Comparison of ENCODE assay signal across 1 cellular context in genomic region chr17:58083491-58084316, GRCh38.
TF ChIP-seq lines count a peak whose summit lies in the region.

No MANE protein-coding gene starts in this region.

TF ChIP-seq in SK-N-SH, 30 proteins besides CTCF, POLR2A, EP300 and RAD21 (continued from another document):
- TF ChIP-seq EZH2phosphoT487 (IDR thresholded peaks at IDR 0.05; ENCODE audit: borderline replicate concordance, low read depth), result no peak
- TF ChIP-seq FOXM1 (IDR thresholded peaks at IDR 0.05; ENCODE audit: low read depth), result no peak
- TF ChIP-seq GATA2 (CRISPR knock-in tag; IDR thresholded peaks at IDR 0.05), result no peak
- TF ChIP-seq TAF1 (IDR thresholded peaks at IDR 0.05; ENCODE audit: borderline replicate concordance, low read depth, low read length), result peak; percentile 23; the same call in 1 of the 2 replicates
- TF ChIP-seq USF2 (IDR thresholded peaks at IDR 0.05; ENCODE audit: borderline replicate concordance, low read depth, low read length), result no peak
- TF ChIP-seq, protein P1, sequence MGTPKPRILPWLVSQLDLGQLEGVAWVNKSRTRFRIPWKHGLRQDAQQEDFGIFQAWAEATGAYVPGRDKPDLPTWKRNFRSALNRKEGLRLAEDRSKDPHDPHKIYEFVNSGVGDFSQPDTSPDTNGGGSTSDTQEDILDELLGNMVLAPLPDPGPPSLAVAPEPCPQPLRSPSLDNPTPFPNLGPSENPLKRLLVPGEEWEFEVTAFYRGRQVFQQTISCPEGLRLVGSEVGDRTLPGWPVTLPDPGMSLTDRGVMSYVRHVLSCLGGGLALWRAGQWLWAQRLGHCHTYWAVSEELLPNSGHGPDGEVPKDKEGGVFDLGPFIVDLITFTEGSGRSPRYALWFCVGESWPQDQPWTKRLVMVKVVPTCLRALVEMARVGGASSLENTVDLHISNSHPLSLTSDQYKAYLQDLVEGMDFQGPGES (IDR thresholded peaks at IDR 0.05; ENCODE audit: low read depth, low read length), result no peak
- TF ChIP-seq ELF1 (IDR thresholded peaks at IDR 0.05), result no peak
- no peak for TF ChIP-seq JUND (IDR thresholded peaks at IDR 0.05)
- no peak for TF ChIP-seq GABPA (IDR thresholded peaks at IDR 0.05; ENCODE audit: low read depth)
- TF ChIP-seq, protein P2, sequence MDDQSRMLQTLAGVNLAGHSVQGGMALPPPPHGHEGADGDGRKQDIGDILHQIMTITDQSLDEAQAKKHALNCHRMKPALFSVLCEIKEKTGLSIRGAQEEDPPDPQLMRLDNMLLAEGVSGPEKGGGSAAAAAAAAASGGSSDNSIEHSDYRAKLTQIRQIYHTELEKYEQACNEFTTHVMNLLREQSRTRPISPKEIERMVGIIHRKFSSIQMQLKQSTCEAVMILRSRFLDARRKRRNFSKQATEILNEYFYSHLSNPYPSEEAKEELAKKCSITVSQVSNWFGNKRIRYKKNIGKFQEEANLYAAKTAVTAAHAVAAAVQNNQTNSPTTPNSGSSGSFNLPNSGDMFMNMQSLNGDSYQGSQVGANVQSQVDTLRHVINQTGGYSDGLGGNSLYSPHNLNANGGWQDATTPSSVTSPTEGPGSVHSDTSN (IDR thresholded peaks at IDR 0.05), result no peak
- TF ChIP-seq CHD2 (IDR thresholded peaks at IDR 0.05; ENCODE audit: low read length, partially characterized antibody), result peak; percentile 40
- TF ChIP-seq SIN3A (IDR thresholded peaks at IDR 0.05; ENCODE audit: borderline replicate concordance, low read depth, low read length), result peak; percentile 65; the same call in 1 of the 2 replicates
- no peak for TF ChIP-seq NFIC (IDR thresholded peaks at IDR 0.05; ENCODE audit: borderline replicate concordance)
- TF ChIP-seq MXI1 (IDR thresholded peaks at IDR 0.05; ENCODE audit: low read depth, low read length), result peak; percentile 78
- TF ChIP-seq YY1 (IDR thresholded peaks at IDR 0.05; ENCODE audit: low read depth), result no peak
- no peak for TF ChIP-seq RCOR1 (IDR thresholded peaks at IDR 0.05; ENCODE audit: low read length)
- no peak for TF ChIP-seq FOXJ3 (CRISPR knock-in tag; IDR thresholded peaks at IDR 0.05)
- no peak for TF ChIP-seq TEAD4 (IDR thresholded peaks at IDR 0.05; ENCODE audit: borderline replicate concordance, insufficient read depth)
